Comparison of ENCODE assay signal across 24 cellular contexts in the genomic region with DNA sequence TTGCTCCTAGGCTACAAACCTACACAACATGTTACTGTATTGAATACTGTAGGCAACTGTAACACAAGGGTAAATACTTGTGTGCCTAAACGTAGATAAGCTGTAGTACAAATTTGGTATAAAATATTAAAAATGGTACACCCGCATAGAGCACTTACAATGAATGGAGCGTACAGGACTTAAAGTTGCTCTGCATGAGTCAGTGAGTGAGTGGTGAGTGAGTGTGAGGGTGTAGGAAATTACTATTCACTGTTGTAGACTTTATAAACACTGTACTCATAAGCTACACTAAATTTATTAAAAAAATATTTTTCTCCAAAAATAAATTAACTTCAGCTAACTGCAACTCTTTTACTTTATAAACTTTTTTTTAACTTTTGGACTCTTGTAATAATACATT.
"Had no signal": no experiment of that assay in that cellular context is flagged by ENCODE, and none has a peak within 500 bp of the region (broad histone marks: within the 10 kb centered on the region; RNA-seq: fewer than 3 reads in every experiment).

No MANE protein-coding gene starts in this region.

- H3K27me3 Mint-ChIP-seq: activated CD4-positive, alpha-beta memory T cell treated with anti-CD3 and anti-CD28 coated beads for 36 hours; activated CD4-positive, alpha-beta T cell treated with anti-CD3 and anti-CD28 coated beads for 36 hours; dendritic cell treated with granulocyte-macrophage colony-stimulating factor and Interleukin-4, amounts not matched to agents 40 ng/mL and 50 ng/mL, for 4 days had no signal

- H3K4me3 ChIP-seq: adrenal gland, left lung, tibial artery had no signal

- H3K27me3 ChIP-seq: adrenal gland, left lung, tibial artery had no signal

- FAIRE-seq: keratinocyte, TTC549 had no signal

- ATAC-seq: activated CD4-positive, alpha-beta T cell treated with anti-CD3 and anti-CD28 coated beads for 36 hours; activated naive CD4-positive, alpha-beta T cell treated with anti-CD3 and anti-CD28 coated beads, Interleukin-2, amount 50 U/mL, for 72 hours; left lung; stimulated activated naive CD8-positive, alpha-beta T cell treated with anti-CD3 and anti-CD28 coated beads, Interleukin-15, Interleukin-2, amounts not matched to agents 100 U/mL and 50 U/mL, for 24 hours; WTC11 had no signal

- H3K9me3 ChIP-seq: adrenal gland, left lung, tibial artery had no signal

- DNase-seq: activated CD4-positive, alpha-beta memory T cell treated with anti-CD3 and anti-CD28 coated beads for 36 hours; activated CD4-positive, alpha-beta T cell treated with anti-CD3 and anti-CD28 coated beads for 36 hours; activated gamma-delta T cell treated with Interleukin-2 at 50 U/mL for 16 hours; activated T-cell treated with anti-CD3 and anti-CD28 coated beads for 4 hours; adrenal gland; effector CD8-positive, alpha-beta T cell; foreskin melanocyte; hypothalamus; left lung; midbrain; nucleus accumbens; stimulated activated CD4-positive, alpha-beta T cell treated with anti-CD3 and anti-CD28 coated beads, Interleukin-12 subunit alpha, Interleukin-12 subunit beta, amount 100 ng/mL, for 4 hours; stimulated activated CD4-positive, alpha-beta T cell treated with anti-CD3 and anti-CD28 coated beads, Interleukin-2, amount 100 ng/mL, for 24 hours; stimulated activated naive CD8-positive, alpha-beta T cell treated with anti-CD3 and anti-CD28 coated beads, Interleukin-15, Interleukin-2, amounts not matched to agents 100 U/mL and 50 U/mL, for 24 hours; substantia nigra; T-helper 2 cell; tibial artery had no signal

- H3K27ac ChIP-seq: adrenal gland, left lung, tibial artery had no signal

- H3K4me1 ChIP-seq: adrenal gland, left lung, tibial artery had no signal

- H3K36me3 Mint-ChIP-seq: activated CD4-positive, alpha-beta memory T cell treated with anti-CD3 and anti-CD28 coated beads for 36 hours; activated naive CD4-positive, alpha-beta T cell treated with anti-CD3 and anti-CD28 coated beads, Interleukin-2, amount 50 U/mL, for 72 hours; WTC11 had no signal

- H3K4me1 Mint-ChIP-seq: activated CD4-positive, alpha-beta T cell treated with anti-CD3 and anti-CD28 coated beads for 36 hours; nephron had no signal

- H3K27ac Mint-ChIP-seq: activated CD4-positive, alpha-beta memory T cell treated with anti-CD3 and anti-CD28 coated beads for 36 hours; activated CD4-positive, alpha-beta T cell treated with anti-CD3 and anti-CD28 coated beads for 36 hours; activated naive CD4-positive, alpha-beta T cell treated with anti-CD3 and anti-CD28 coated beads, Interleukin-2, amount 50 U/mL, for 72 hours; activated T-helper 1 cell treated with anti-CD3 and anti-CD28 coated beads, Interleukin-12 subunit alpha, Interleukin-12 subunit beta, Interleukin-2, Interleukin-4 antibody, amounts not matched to agents 30 ng/mL and 10 ng/mL and 1 ng/mL, durations not matched to agents 14 hours and 24 hours and 36 hours; dendritic cell treated with granulocyte-macrophage colony-stimulating factor and Interleukin-4, amounts not matched to agents 40 ng/mL and 50 ng/mL, for 4 days; nephron; WTC11 had no signal

- H3K4me3 Mint-ChIP-seq: activated CD4-positive, alpha-beta memory T cell treated with anti-CD3 and anti-CD28 coated beads for 36 hours; activated CD4-positive, alpha-beta T cell treated with anti-CD3 and anti-CD28 coated beads for 36 hours; activated T-helper 1 cell treated with anti-CD3 and anti-CD28 coated beads, Interleukin-12 subunit alpha, Interleukin-12 subunit beta, Interleukin-2, Interleukin-4 antibody, amounts not matched to agents 30 ng/mL and 10 ng/mL and 1 ng/mL, durations not matched to agents 14 hours and 24 hours and 36 hours; dendritic cell treated with granulocyte-macrophage colony-stimulating factor and Interleukin-4, amounts not matched to agents 40 ng/mL and 50 ng/mL, for 4 days; nephron; WTC11 had no signal

- H3K9me3 Mint-ChIP-seq: activated CD4-positive, alpha-beta memory T cell treated with anti-CD3 and anti-CD28 coated beads for 36 hours; activated T-helper 1 cell treated with anti-CD3 and anti-CD28 coated beads, Interleukin-12 subunit alpha, Interleukin-12 subunit beta, Interleukin-2, Interleukin-4 antibody, amounts not matched to agents 30 ng/mL and 10 ng/mL and 1 ng/mL, durations not matched to agents 14 hours and 24 hours and 36 hours; nephron; WTC11 had no signal

- H3K36me3 ChIP-seq: adrenal gland, left lung, tibial artery had no signal
